Comparison of ENCODE assay signal across 8 cellular contexts in genomic region chr7:102749323-102749786, GRCh38. TPM values are rescaled to one million over a fixed set of nuclear protein-coding genes. Genes with fewer than 3 reads are reported as not detected.
A peak's percentile ranks its signal among the peaks of the same experiment; 100 is the strongest.
DNase-seq lines count a peak whose midpoint lies in the region; ATAC-seq, FAIRE-seq and TF ChIP-seq lines count a peak whose summit lies in the region.
"Not testable (repeated sequence)": the region's sequence is repeated elsewhere in the genome, so short reads cannot be mapped to it uniquely, and the experiment has no call there.

No MANE protein-coding gene starts in this region.

- CTCF ChIA-PET in GM12878 (lab: Yijun Ruan, JAX) = interaction anchor here (0.9 kb wide), 1 partner anchor 34 kb away, joined by 3 read pairs; no protein-coding TSS in a partner anchor

- not testable (repeated sequence) for TF ChIP-seq CTCF in GM12865 (IDR thresholded peaks at IDR 0.05; ENCODE audit: insufficient read depth, low read depth, low read length, missing control alignments); GM12878 (IDR thresholded peaks at IDR 0.05 in 2 of 3, conservative IDR thresholded peaks at IDR 0.05 in 1 of 3; ENCODE audit: control insufficient read depth in 2 of 3, extremely low read depth in 1 of 3, insufficient read depth in 1 of 3, low read depth in 3 of 3, low read length in 3 of 3); fibroblast of mammary gland (conservative IDR thresholded peaks at IDR 0.05; ENCODE audit: control insufficient read depth, insufficient read depth, low read depth, low read length); lower lobe of right lung (IDR thresholded peaks at IDR 0.05); psoas muscle (IDR thresholded peaks at IDR 0.05); uterus (IDR thresholded peaks at IDR 0.05)

- SMC1A ChIA-PET in GM12878 (lab: Charles Lee; ENCODE audit: uncharacterized antibody, unreplicated experiment) = not testable (repeated sequence)

- DNase-seq in GM12865 (ENCODE audit: low read depth); T-helper 2 cell treated with Interferon-gamma antibody and Interleukin-4, amounts not matched to agents 5 μg/mL and 100 μg/mL, for 36 hours (ENCODE audit: low spot score); GM12878 (ENCODE audit: low read depth, low spot score); psoas muscle; uterus: not testable (repeated sequence)
- peak; percentile 5 for DNase-seq in fibroblast of mammary gland (ENCODE audit: low read depth)
- DNase-seq in lower lobe of right lung = peak; percentile 75

- H3K4me1 ChIP-seq in HUES48 (ENCODE audit: control insufficient read depth, insufficient read depth, low read length); GM12878 (ENCODE audit: control insufficient read depth, insufficient read depth, low read length); uterus: not testable (repeated sequence)
- peaks cover 10% of the 10 kb centered on the region for H3K4me1 ChIP-seq in lower lobe of right lung
- H3K4me1 ChIP-seq in psoas muscle = peaks cover 13% of the 10 kb centered on the region

- peak overlapping the region; percentile 87 for H2AFZ ChIP-seq in GM12878 (ENCODE audit: control insufficient read depth, low read depth, low read length)

- in situ Hi-C loops in GM12878 (cut with MboI) = loop anchor here (10.0 kb wide), 1 partner anchor 55 kb away; no protein-coding TSS in a partner anchor

- not testable (repeated sequence) for FAIRE-seq in GM12878 (lab: Jason Lieb, UNC)

- RAD21 ChIA-PET in GM12878 (lab: Charles Lee; ENCODE audit: unreplicated experiment) = interaction anchor here (1.2 kb wide), 1 partner anchor 326 kb away, joined by 6 read pairs; the partner anchor contains the start of genes ARMC10 and FBXL13

- peak overlapping the region; percentile 32 for H3K27ac Mint-ChIP-seq in T-helper 2 cell treated with Interferon-gamma antibody and Interleukin-4, amounts not matched to agents 5 μg/mL and 100 μg/mL, for 36 hours

- peak; percentile 25 for ATAC-seq in GM12878
- not testable (repeated sequence) for ATAC-seq in lower lobe of right lung
- ATAC-seq in psoas muscle = peak in 1 of 4 donors; percentile 4

- not testable (repeated sequence) for H4K20me1 ChIP-seq in GM12878 (ENCODE audit: control insufficient read depth, insufficient read depth)

- peaks cover 17% of the 10 kb centered on the region for H3K4me1 Mint-ChIP-seq in T-helper 2 cell treated with Interferon-gamma antibody and Interleukin-4, amounts not matched to agents 5 μg/mL and 100 μg/mL, for 36 hours (ENCODE audit: low read depth)

- not testable (repeated sequence) for H3K27me3 ChIP-seq in HUES48 (ENCODE audit: control insufficient read depth, insufficient read depth, low read length); GM12878 (replicated peaks in 1 of 2; ENCODE audit: control insufficient read depth in 2 of 2, insufficient read depth in 2 of 2, low read length in 1 of 2); lower lobe of right lung (ENCODE audit: low read depth); psoas muscle (ENCODE audit: insufficient read depth in 3 of 3, low read length in 2 of 3); uterus

- not testable (repeated sequence) for TF ChIP-seq RAD21 in GM12878 (IDR thresholded peaks at IDR 0.05; ENCODE audit: insufficient read depth, low read depth, low read length)

- peak overlapping the region; percentile 81 for H3K4me3 Mint-ChIP-seq in T-helper 2 cell treated with Interferon-gamma antibody and Interleukin-4, amounts not matched to agents 5 μg/mL and 100 μg/mL, for 36 hours

- H3K4me3 ChIP-seq in GM12865 (ENCODE audit: low read depth, low read length) (peak overlapping the region; percentile 71), HUES48 (ENCODE audit: low read depth, low read length) (peak overlapping the region; percentile 79), GM12878 (peak overlapping the region; percentile 68), fibroblast of mammary gland (ENCODE audit: control insufficient read depth, low read depth, low read length) (peak overlapping the region; percentile 64), lower lobe of right lung (peak overlapping the region; percentile 73), psoas muscle (peak overlapping the region; percentile 77), uterus (peak overlapping the region; percentile 64 to 68)

- H3K9me3 Mint-ChIP-seq in T-helper 2 cell treated with Interferon-gamma antibody and Interleukin-4, amounts not matched to agents 5 μg/mL and 100 μg/mL, for 36 hours = not testable (repeated sequence)

- TF ChIP-seq POLR2A in GM12878 (IDR thresholded peaks at IDR 0.05; ENCODE audit: low read depth, low read length); uterus (IDR thresholded peaks at IDR 0.05): not testable (repeated sequence)

- H3K9ac ChIP-seq in HUES48 (ENCODE audit: low read depth, low read length) (peak overlapping the region; percentile 67), GM12878 (ENCODE audit: control insufficient read depth, insufficient read depth, low read length) (peak overlapping the region; percentile 65)

- H3K79me2 ChIP-seq in GM12878 (ENCODE audit: control insufficient read depth, insufficient read depth, low read length) = not testable (repeated sequence)

- intact Hi-C loops in GM12878 (cut with micrococcal nuclease; ENCODE audit: unreplicated experiment) = loop anchor here (5.0 kb wide), 2 partner anchors 318 to 658 kb away; no protein-coding TSS in a partner anchor
- intact Hi-C loops in lower lobe of right lung (cut with DNase I); psoas muscle (cut with DNase I); uterus (cut with DNase I; ENCODE audit: low total_unique reads): not testable (repeated sequence)

- not testable (repeated sequence) for H3K27me3 Mint-ChIP-seq in T-helper 2 cell treated with Interferon-gamma antibody and Interleukin-4, amounts not matched to agents 5 μg/mL and 100 μg/mL, for 36 hours (ENCODE audit: low read depth)

- 63% methylated on average over 11 of the region's 38 CpGs for WGBS in GM12878 (ENCODE audit: insufficient coverage, insufficient replicate concordance, low lambda C conversion rate, missing lambda C conversion rate)
- WGBS in psoas muscle, 3 donors = 5 to 17% (median 9%) methylated on average over 5 to 15 of the region's 38 CpGs

- POLR2A ChIA-PET in GM12878 (lab: Charles Lee) = interaction anchor here (1.3 kb wide), 1 partner anchor 326 kb away, joined by 8 read pairs; the partner anchor contains the start of genes ARMC10 and FBXL13

- H3K36me3 ChIP-seq in HUES48 (ENCODE audit: control insufficient read depth, insufficient read depth, low read length); GM12878 (ENCODE audit: control insufficient read depth in 2 of 2, insufficient read depth in 2 of 2, low read length in 1 of 2); lower lobe of right lung; psoas muscle (ENCODE audit: insufficient read depth in 1 of 2, low read depth in 1 of 2); uterus: not testable (repeated sequence)

- H3K27ac ChIP-seq in HUES48 (ENCODE audit: low read depth, low read length) = peak overlapping the region; percentile 75
- H3K27ac ChIP-seq in GM12878 (ENCODE audit: control insufficient read depth, insufficient read depth) = not testable (repeated sequence)
- peak overlapping the region; percentile 76 for H3K27ac ChIP-seq in lower lobe of right lung
- peak overlapping the region; percentile 81 for H3K27ac ChIP-seq in psoas muscle
- H3K27ac ChIP-seq in uterus = peak overlapping the region; percentile 67 to 79

- H3K36me3 Mint-ChIP-seq in T-helper 2 cell treated with Interferon-gamma antibody and Interleukin-4, amounts not matched to agents 5 μg/mL and 100 μg/mL, for 36 hours (ENCODE audit: low read depth) = not testable (repeated sequence)

- BruUV-seq in GM12878 (replicated peaks; lab: Mats Ljungman, UMichigan) = TSS peak; percentile 78

- H3K9me3 ChIP-seq in HUES48 (ENCODE audit: control insufficient read depth, insufficient read depth, low read length); GM12878 (replicated peaks; ENCODE audit: control insufficient read depth, insufficient read depth, low read length); lower lobe of right lung; psoas muscle; uterus: not testable (repeated sequence)

- TF ChIP-seq EP300 in GM12878 (IDR thresholded peaks at IDR 0.05; ENCODE audit: borderline replicate concordance in 1 of 2, control insufficient read depth in 1 of 2, low read depth in 2 of 2, low read length in 2 of 2) = not testable (repeated sequence)

- H3K4me2 ChIP-seq in GM12878 (ENCODE audit: control insufficient read depth, insufficient read depth) = peak overlapping the region; percentile 55

RNA-seq across cellular contexts. Expression of gene FAM185A, which starts 0.6 kb away (rescaled TPM):
- 47.0 and 52.3 TPM in 2 replicates for total RNA-seq in GM12878 (2013; cell fraction: nucleolus; rRNA removed)
- total RNA-seq in GM12878 (2014; rRNA removed) = 12.8 and 14.9 TPM in 2 replicates
- 7.8 and 11.6 TPM in 2 replicates for total RNA-seq in GM12878 (2014; rRNA removed; fragmentation: Illumina TruSeq; extraction: Trizol)
- 8.0 and 10.3 TPM in 2 replicates for total RNA-seq in GM12878 (2021)
- 2.5 TPM for polyA plus RNA-seq in GM12878 (2011; ENCODE audit: low read depth)
- polyA plus RNA-seq in GM12878 (2011; rRNA removed) = 9.1 and 14.5 TPM in 2 replicates
- polyA plus RNA-seq in GM12878 (2011; cell fraction: cytosol; rRNA removed) = 5.3 and 8.6 TPM in 2 replicates
- polyA plus RNA-seq in GM12878 (2011; cell fraction: nucleus; rRNA removed) = 12.7 and 18.3 TPM in 2 replicates
- 4.5 and 4.7 TPM in 2 replicates for polyA plus RNA-seq in GM12878 (2012)
- 7.1 and 12.7 TPM in 2 replicates for polyA plus RNA-seq in GM12878 (2014; fragmentation: Illumina TruSeq; extraction: Trizol)
- polyA plus RNA-seq in GM12878 (2014; fragmentation: Nextera tagmentation; extraction: Ambion mirVana) = 1 to 10 TPM; 1.9 to 2.2 TPM
- 9.6 TPM in 2 replicates for polyA plus RNA-seq in GM12878 (2014; rRNA removed)
- 10 to 100 TPM in 1 of 2 experiments, 1 to 10 TPM in 1; 9.7 to 10.7 TPM for polyA plus RNA-seq in GM12878 (2016; fragmentation: Nextera tagmentation; extraction: Ambion mirVana)
- polyA minus RNA-seq in GM12878 (2011; rRNA and poly(A)+ RNA removed) = 8.0 and 10.4 TPM in 2 replicates
- polyA minus RNA-seq in GM12878 (2011; cell fraction: cytosol; rRNA and poly(A)+ RNA removed) = 2.6 and 2.9 TPM in 2 replicates
- 18.7 and 37.0 TPM in 2 replicates for polyA minus RNA-seq in GM12878 (2011; cell fraction: nucleus; rRNA and poly(A)+ RNA removed)
- 10.0 TPM for total RNA-seq in lower lobe of right lung
- 1 to 10 TPM; 6.7 to 9.6 (median 8.6) TPM for total RNA-seq in psoas muscle
- 10 to 100 TPM in 1 of 3 donors, 1 to 10 TPM in 2; 5.2 to 11.1 (median 5.4) TPM for polyA plus RNA-seq in psoas muscle
- total RNA-seq in uterus = 100 to 1,000 TPM in 1 of 4 donors, 10 to 100 TPM in 2, under 1 TPM in 1; 0.59 to 118 (median 19.4) TPM
